In the genomic region with DNA sequence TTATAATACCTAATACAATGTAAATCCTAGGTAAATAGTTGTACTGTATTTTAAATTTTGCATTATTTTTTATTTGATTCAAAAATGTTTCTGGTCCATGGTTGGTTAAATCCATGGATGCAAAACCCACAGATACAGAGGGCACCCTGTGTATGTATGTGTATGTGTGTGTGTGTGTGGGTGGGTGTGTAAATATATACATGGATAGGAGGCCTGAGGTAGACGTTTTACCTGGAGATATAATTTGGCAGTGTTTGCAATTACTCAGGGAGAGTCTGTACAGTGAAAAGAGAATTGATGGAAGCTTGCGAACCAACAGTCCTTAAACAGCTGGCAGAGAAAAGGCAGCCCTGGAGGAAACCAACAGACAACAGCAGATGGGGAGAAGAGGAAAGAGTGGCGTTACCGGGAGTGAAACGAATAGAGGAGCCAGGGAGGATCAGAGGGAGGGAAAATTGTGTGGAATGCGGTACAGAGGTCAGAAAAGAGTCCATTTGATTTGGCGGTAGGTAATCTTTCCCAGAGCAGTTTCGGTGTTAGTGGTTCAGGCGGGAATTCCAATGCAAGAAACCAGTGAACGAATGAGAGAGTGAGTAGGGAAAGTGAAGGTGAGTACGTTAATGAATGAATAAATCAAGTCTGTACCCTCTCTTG, we compare ENCODE assay signal across 1 cellular context.
TF ChIP-seq lines count a peak whose summit lies in the region.

No MANE protein-coding gene starts in this region.

TF ChIP-seq in SK-N-SH treated with all-trans-retinoic acid at 6 μM for 48 hours, 23 proteins besides CTCF, POLR2A, EP300 and RAD21 (continued from another document):
- TF ChIP-seq CREB5 (CRISPR knock-in tag; IDR thresholded peaks at IDR 0.05; ENCODE audit: low read depth) (no peak), BACH2 (CRISPR knock-in tag; IDR thresholded peaks at IDR 0.05; ENCODE audit: borderline replicate concordance) (no peak), RARB (CRISPR knock-in tag; IDR thresholded peaks at IDR 0.05) (no peak), PPARA (CRISPR knock-in tag; IDR thresholded peaks at IDR 0.05; ENCODE audit: borderline replicate concordance) (no peak), ISL1 (CRISPR knock-in tag; IDR thresholded peaks at IDR 0.05) (no peak), ZNF70 (CRISPR knock-in tag; IDR thresholded peaks at IDR 0.05) (no peak), ZC3H10 (CRISPR knock-in tag; IDR thresholded peaks at IDR 0.05) (no peak), OSR1 (CRISPR knock-in tag; IDR thresholded peaks at IDR 0.05) (no peak), ZFP30 (CRISPR knock-in tag; IDR thresholded peaks at IDR 0.05) (no peak), CSDC2 (CRISPR knock-in tag; IDR thresholded peaks at IDR 0.05) (no peak)
- TF ChIP-seq, protein P1, sequence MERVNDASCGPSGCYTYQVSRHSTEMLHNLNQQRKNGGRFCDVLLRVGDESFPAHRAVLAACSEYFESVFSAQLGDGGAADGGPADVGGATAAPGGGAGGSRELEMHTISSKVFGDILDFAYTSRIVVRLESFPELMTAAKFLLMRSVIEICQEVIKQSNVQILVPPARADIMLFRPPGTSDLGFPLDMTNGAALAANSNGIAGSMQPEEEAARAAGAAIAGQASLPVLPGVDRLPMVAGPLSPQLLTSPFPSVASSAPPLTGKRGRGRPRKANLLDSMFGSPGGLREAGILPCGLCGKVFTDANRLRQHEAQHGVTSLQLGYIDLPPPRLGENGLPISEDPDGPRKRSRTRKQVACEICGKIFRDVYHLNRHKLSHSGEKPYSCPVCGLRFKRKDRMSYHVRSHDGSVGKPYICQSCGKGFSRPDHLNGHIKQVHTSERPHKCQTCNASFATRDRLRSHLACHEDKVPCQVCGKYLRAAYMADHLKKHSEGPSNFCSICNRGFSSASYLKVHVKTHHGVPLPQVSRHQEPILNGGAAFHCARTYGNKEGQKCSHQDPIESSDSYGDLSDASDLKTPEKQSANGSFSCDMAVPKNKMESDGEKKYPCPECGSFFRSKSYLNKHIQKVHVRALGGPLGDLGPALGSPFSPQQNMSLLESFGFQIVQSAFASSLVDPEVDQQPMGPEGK (CRISPR knock-in tag; IDR thresholded peaks at IDR 0.05; ENCODE audit: borderline replicate concordance) = no peak
